Comparison of ENCODE assay signal across 19 cellular contexts in the genomic region with DNA sequence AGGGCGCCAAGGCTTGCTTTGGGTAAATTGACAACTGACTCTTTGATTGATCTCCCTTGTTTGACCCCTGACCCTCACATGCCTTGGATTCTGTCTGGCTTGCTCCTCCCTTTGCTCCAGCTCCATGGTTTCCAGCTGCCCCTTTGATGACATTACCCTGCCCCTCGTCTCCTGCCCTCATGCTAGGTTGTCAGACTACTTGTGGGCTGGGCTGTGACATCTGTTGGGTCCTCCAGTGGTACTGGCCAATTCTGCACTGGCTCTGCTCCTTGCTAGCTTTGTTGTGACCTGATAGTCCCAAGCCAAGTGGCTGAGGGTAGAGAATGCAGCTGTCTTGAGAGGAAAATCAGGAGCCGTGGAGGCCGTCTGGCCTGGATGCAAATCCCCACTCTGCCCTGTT. TPM values are rescaled to one million over a fixed set of nuclear protein-coding genes. Genes with fewer than 3 reads are reported as not detected.
"Had no signal": no experiment of that assay in that cellular context is flagged by ENCODE, and none has a peak within 500 bp of the region (broad histone marks: within the 10 kb centered on the region; RNA-seq: fewer than 3 reads in every experiment).

No MANE protein-coding gene starts in this region.

- H3K36me3 ChIP-seq: colonic mucosa, WERI-Rb-1 had no signal

- H3K4me2 ChIP-seq: SK-N-SH, smooth muscle cell had no signal

- H3K9me3 ChIP-seq: colonic mucosa, SK-N-SH had no signal

- DNase-seq: activated CD4-positive, alpha-beta T cell treated with anti-CD3 and anti-CD28 coated beads for 1 hour; activated CD4-positive, alpha-beta T cell treated with anti-CD3 and anti-CD28 coated beads, Interleukin-2, amount 50 U/mL, for 1 hour; activated CD8-positive, alpha-beta T cell treated with anti-CD3 and anti-CD28 coated beads, Interleukin-2, amount 10 ng/mL, durations not matched to agents 7 days and 5 days; activated gamma-delta T cell; aorta; colonic mucosa; natural killer cell; SK-N-SH; stimulated activated CD4-positive, alpha-beta T cell treated with anti-CD3 and anti-CD28 coated beads, Interleukin-15, amount 100 ng/mL, for 24 hours; trophoblast cell; WERI-Rb-1 had no signal

- H3K27ac Mint-ChIP-seq: activated CD8-positive, alpha-beta T cell treated with anti-CD3 and anti-CD28 coated beads, Interleukin-2, amount 10 ng/mL, durations not matched to agents 7 days and 5 days; activated naive CD4-positive, alpha-beta T cell treated with anti-CD3 and anti-CD28 coated beads, Interleukin-2, amount 50 U/mL, for 24 hours; activated T-helper 1 cell treated with anti-CD3 and anti-CD28 coated beads, Interleukin-12 subunit alpha, Interleukin-12 subunit beta, Interleukin-2, Interleukin-4 antibody, amounts not matched to agents 30 ng/mL and 10 ng/mL and 1 ng/mL, durations not matched to agents 14 hours and 24 hours and 36 hours; mesothelial cell of epicardium; natural killer cell; stimulated activated memory B cell treated with anti-CD40 and anti-IgM and Interleukin-4, amounts not matched to agents 10 μg/mL and 1 μg/mL and 100 μg/mL, for 72 hours; T-helper 2 cell treated with Interferon-gamma antibody and Interleukin-4, amounts not matched to agents 5 μg/mL and 100 μg/mL, for 36 hours had no signal

- H3K9me3 Mint-ChIP-seq: activated naive CD4-positive, alpha-beta T cell treated with anti-CD3 and anti-CD28 coated beads, Interleukin-2, amount 50 U/mL, for 24 hours; activated T-helper 1 cell treated with anti-CD3 and anti-CD28 coated beads, Interleukin-12 subunit alpha, Interleukin-12 subunit beta, Interleukin-2, Interleukin-4 antibody, amounts not matched to agents 30 ng/mL and 10 ng/mL and 1 ng/mL, durations not matched to agents 14 hours and 24 hours and 36 hours; mesothelial cell of epicardium; natural killer cell; stimulated activated memory B cell treated with anti-CD40 and anti-IgM and Interleukin-4, amounts not matched to agents 10 μg/mL and 1 μg/mL and 100 μg/mL, for 72 hours; T-helper 2 cell treated with Interferon-gamma antibody and Interleukin-4, amounts not matched to agents 5 μg/mL and 100 μg/mL, for 36 hours had no signal

- H3K9ac ChIP-seq: SK-N-SH had no signal

- H3K4me3 Mint-ChIP-seq: activated CD8-positive, alpha-beta T cell treated with anti-CD3 and anti-CD28 coated beads, Interleukin-2, amount 10 ng/mL, durations not matched to agents 7 days and 5 days; activated naive CD4-positive, alpha-beta T cell treated with anti-CD3 and anti-CD28 coated beads, Interleukin-2, amount 50 U/mL, for 24 hours; activated T-helper 1 cell treated with anti-CD3 and anti-CD28 coated beads, Interleukin-12 subunit alpha, Interleukin-12 subunit beta, Interleukin-2, Interleukin-4 antibody, amounts not matched to agents 30 ng/mL and 10 ng/mL and 1 ng/mL, durations not matched to agents 14 hours and 24 hours and 36 hours; mesothelial cell of epicardium; natural killer cell; stimulated activated memory B cell treated with anti-CD40 and anti-IgM and Interleukin-4, amounts not matched to agents 10 μg/mL and 1 μg/mL and 100 μg/mL, for 72 hours; T-helper 2 cell treated with Interferon-gamma antibody and Interleukin-4, amounts not matched to agents 5 μg/mL and 100 μg/mL, for 36 hours had no signal

- H3K36me3 Mint-ChIP-seq: activated naive CD4-positive, alpha-beta T cell treated with anti-CD3 and anti-CD28 coated beads, Interleukin-2, amount 50 U/mL, for 24 hours; mesothelial cell of epicardium; natural killer cell; stimulated activated memory B cell treated with anti-CD40 and anti-IgM and Interleukin-4, amounts not matched to agents 10 μg/mL and 1 μg/mL and 100 μg/mL, for 72 hours had no signal

- H3K4me3 ChIP-seq: colonic mucosa, smooth muscle cell had no signal

- H3K27me3 ChIP-seq: colonic mucosa had no signal

- H3K27ac ChIP-seq: colonic mucosa, epithelial cell of prostate, WERI-Rb-1 had no signal

- ATAC-seq: activated CD8-positive, alpha-beta T cell treated with anti-CD3 and anti-CD28 coated beads, Interleukin-2, amount 10 ng/mL, durations not matched to agents 7 days and 5 days; natural killer cell; sciatic nerve; stimulated activated memory B cell treated with anti-CD40 and anti-IgM and Interleukin-4, amounts not matched to agents 10 μg/mL and 1 μg/mL and 100 μg/mL, for 72 hours had no signal

RNA-seq across cellular contexts. Expression of a gene that starts 6.2 kb away (rescaled TPM):
- total RNA-seq: activated CD8-positive, alpha-beta T cell treated with anti-CD3 and anti-CD28 coated beads, Interleukin-2, amount 10 ng/mL, durations not matched to agents 7 days and 5 days; activated T-helper 1 cell treated with anti-CD3 and anti-CD28 coated beads, Interleukin-12 subunit alpha, Interleukin-12 subunit beta, Interleukin-2, Interleukin-4 antibody, amounts not matched to agents 30 ng/mL and 10 ng/mL and 1 ng/mL, durations not matched to agents 14 hours and 24 hours and 36 hours; natural killer cell had no signal
